Comparison of ENCODE assay signal across 14 cellular contexts in genomic region chr17:78592991-78593329, GRCh38. TPM values are rescaled to one million over a fixed set of nuclear protein-coding genes. Genes with fewer than 3 reads are reported as not detected.
DNase-seq lines count a peak whose midpoint lies in the region; ATAC-seq, FAIRE-seq and TF ChIP-seq lines count a peak whose summit lies in the region.
"Had no signal": no experiment of that assay in that cellular context is flagged by ENCODE, and none has a peak within 500 bp of the region (broad histone marks: within the 10 kb centered on the region; RNA-seq: fewer than 3 reads in every experiment).

No MANE protein-coding gene starts in this region.

- DNase-seq in HepG2 (ENCODE audit: low spot score) = no peak
- DNase-seq in right lobe of liver = no peak
- no peak for DNase-seq in astrocyte (ENCODE audit: low read depth)
- no peak for DNase-seq in mesothelial cell of epicardium (ENCODE audit: low spot score in 2 of 2, unreplicated experiment in 2 of 2)
- no peak for DNase-seq in upper lobe of right lung
- DNase-seq in central memory CD4-positive, alpha-beta T cell = no peak
- DNase-seq in epidermal melanocyte (ENCODE audit: insufficient read length, low spot score) = no peak
- DNase-seq: activated B cell treated with CpG ODN at 0.5 μM for 24 hours; naive B cell; stimulated activated naive CD4-positive, alpha-beta T cell had no signal

- peaks cover 2% of the 10 kb centered on the region for H3K9me3 Mint-ChIP-seq in astrocyte (ENCODE audit: unreplicated experiment)
- H3K9me3 Mint-ChIP-seq in mesothelial cell of epicardium = no peaks in the 10 kb centered on the region
- H3K9me3 Mint-ChIP-seq: activated B cell treated with CpG ODN at 0.5 μM for 24 hours; activated naive CD4-positive, alpha-beta T cell treated with anti-CD3 and anti-CD28 coated beads, Interleukin-2, amount 50 U/mL, for 24 hours; central memory CD8-positive, alpha-beta T cell; naive B cell had no signal

- H4K20me1 ChIP-seq in HepG2 (ENCODE audit: insufficient read depth, low read length) = no peaks in the 10 kb centered on the region
- H4K20me1 ChIP-seq in astrocyte (ENCODE audit: insufficient read depth, low read length) = no peaks in the 10 kb centered on the region

- H3K4me2 ChIP-seq in HepG2 (ENCODE audit: low read depth, low read length) (no peak overlapping the region), astrocyte (ENCODE audit: low read length) (peak overlapping the region; percentile 58)

- H3K27me3 Mint-ChIP-seq in astrocyte (ENCODE audit: low read depth, unreplicated experiment) = no peaks in the 10 kb centered on the region
- no peaks in the 10 kb centered on the region for H3K27me3 Mint-ChIP-seq in mesothelial cell of epicardium (ENCODE audit: low read depth)
- H3K27me3 Mint-ChIP-seq: activated naive CD4-positive, alpha-beta T cell treated with anti-CD3 and anti-CD28 coated beads, Interleukin-2, amount 50 U/mL, for 24 hours had no signal

- H2AFZ ChIP-seq in HepG2 (ENCODE audit: low read length) = no peak overlapping the region
- no peak overlapping the region for H2AFZ ChIP-seq in astrocyte (ENCODE audit: low read depth, low read length)

- H3K36me3 ChIP-seq in HepG2 (replicated peaks in 1 of 2; ENCODE audit: control insufficient read depth in 1 of 2, insufficient read depth in 2 of 2, low read length in 2 of 2) (no peaks in the 10 kb centered on the region), right lobe of liver (no peaks in the 10 kb centered on the region), astrocyte (ENCODE audit: insufficient read depth, low read length) (no peaks in the 10 kb centered on the region), upper lobe of right lung (no peaks in the 10 kb centered on the region)

- no peak overlapping the region for H3K9ac ChIP-seq in HepG2 (ENCODE audit: insufficient read depth, low read depth, low read length)
- H3K9ac ChIP-seq in astrocyte (ENCODE audit: low read length) = no peak overlapping the region

- intact Hi-C loops in HepG2 (cut with micrococcal nuclease; ENCODE audit: unreplicated experiment) = loop anchor here (1.0 to 5.0 kb wide), 2 partner anchors 8 to 36 kb away; no protein-coding TSS in a partner anchor
- intact Hi-C loops in right lobe of liver (cut with DNase I) = no loop called here
- intact Hi-C loops in upper lobe of right lung (cut with DNase I) = no loop called here

- H3K27ac ChIP-seq in HepG2 (ENCODE audit: extremely low read length, insufficient read depth, low read length) (peak overlapping the region; percentile 78), right lobe of liver (peak overlapping the region in 1 of 3 donors; percentile 57), astrocyte (ENCODE audit: low read depth, low read length) (peak overlapping the region; percentile 14), upper lobe of right lung (peak overlapping the region; percentile 83)

- TF ChIP-seq RAD21 in HepG2 (CRISPR knock-in tag; IDR thresholded peaks at IDR 0.05) = no peak

- no peak overlapping the region for H3K4me3 Mint-ChIP-seq in astrocyte (ENCODE audit: unreplicated experiment)
- no peak overlapping the region for H3K4me3 Mint-ChIP-seq in mesothelial cell of epicardium
- H3K4me3 Mint-ChIP-seq: central memory CD8-positive, alpha-beta T cell had no signal

- in situ Hi-C loops in HepG2 (cut with HindIII; ENCODE audit: extremely low pct_ligation_motif_present, low pct_unique_long_range_greater_than_20kb) = no loop called here

- TF ChIP-seq POLR2A in HepG2 (IDR thresholded peaks at IDR 0.05; ENCODE audit: insufficient read depth in 1 of 2, low read depth in 2 of 2, low read length in 2 of 2) (no peak), right lobe of liver (IDR thresholded peaks at IDR 0.05) (no peak)

- 72% methylated on average over 6 of the region's 6 CpGs for WGBS in HepG2 (ENCODE audit: low lambda C conversion rate)
- 74% methylated on average over 6 of the region's 6 CpGs for WGBS in right lobe of liver (ENCODE audit: insufficient coverage, low coverage, low lambda C conversion rate, missing lambda C conversion rate)

- POLR2A ChIA-PET in HepG2 (lab: Yijun Ruan, JAX) = interaction anchor here (0.7 to 2.1 kb wide), 13 partner anchors 9 to 433 kb away, joined by 3 to 134 read pairs (median 5); no protein-coding TSS in a partner anchor

- BruUV-seq in HepG2 (replicated peaks; lab: Mats Ljungman, UMichigan) = no TSS peak

- H3K79me2 ChIP-seq in HepG2 (ENCODE audit: insufficient read depth, low read length) = no peaks in the 10 kb centered on the region
- no peaks in the 10 kb centered on the region for H3K79me2 ChIP-seq in astrocyte (ENCODE audit: insufficient read depth, low read length)

- H3K4me3 ChIP-seq in HepG2 (replicated peaks in 1 of 3; ENCODE audit: insufficient read depth in 1 of 3, low read depth in 2 of 3, low read length in 3 of 3) = no peak overlapping the region
- H3K4me3 ChIP-seq in right lobe of liver = no peak overlapping the region
- H3K4me3 ChIP-seq in astrocyte (ENCODE audit: insufficient read depth, low read depth, low read length) = no peak overlapping the region
- no peak overlapping the region for H3K4me3 ChIP-seq in upper lobe of right lung

- H3K4me1 ChIP-seq in HepG2 (ENCODE audit: insufficient read depth, low read length) (peaks cover 96% of the 10 kb centered on the region), right lobe of liver (no peaks in the 10 kb centered on the region), astrocyte (ENCODE audit: insufficient read depth, low read length) (peaks cover 11% of the 10 kb centered on the region), upper lobe of right lung (peaks cover 18% of the 10 kb centered on the region)

- ATAC-seq in HepG2 (no peak), right lobe of liver (no peak), upper lobe of right lung (no peak), GM18909 (IDR thresholded peaks at IDR 0.05; ENCODE audit: poor library complexity, unreplicated experiment) (no peak)

- H3K36me3 Mint-ChIP-seq in astrocyte (ENCODE audit: low read depth, unreplicated experiment) = peaks cover 2% of the 10 kb centered on the region
- H3K36me3 Mint-ChIP-seq in mesothelial cell of epicardium = no peaks in the 10 kb centered on the region
- H3K36me3 Mint-ChIP-seq: activated naive CD4-positive, alpha-beta T cell treated with anti-CD3 and anti-CD28 coated beads, Interleukin-2, amount 50 U/mL, for 24 hours; naive B cell had no signal

- TF ChIP-seq CTCF in HepG2 (CRISPR knock-in tag; IDR thresholded peaks at IDR 0.05) = no peak
- no peak for TF ChIP-seq CTCF in right lobe of liver (IDR thresholded peaks at IDR 0.05)
- TF ChIP-seq CTCF in astrocyte (IDR thresholded peaks at IDR 0.05; ENCODE audit: insufficient read depth, low read depth, low read length) = no peak
- no peak for TF ChIP-seq CTCF in mesothelial cell of epicardium (IDR thresholded peaks at IDR 0.05; ENCODE audit: unreplicated experiment)
- TF ChIP-seq CTCF in upper lobe of right lung (IDR thresholded peaks at IDR 0.05) = no peak

- H3K9me3 ChIP-seq in HepG2 (ENCODE audit: low read length) = no peaks in the 10 kb centered on the region
- H3K9me3 ChIP-seq in right lobe of liver = no peaks in the 10 kb centered on the region
- H3K9me3 ChIP-seq in astrocyte (ENCODE audit: insufficient read depth, low read depth, low read length) = no peaks in the 10 kb centered on the region
- no peaks in the 10 kb centered on the region for H3K9me3 ChIP-seq in upper lobe of right lung

- no peak for FAIRE-seq in HepG2 (lab: Jason Lieb, UNC)
- FAIRE-seq in astrocyte (lab: Jason Lieb, UNC) = no peak

- CTCF ChIA-PET in HepG2 (lab: Yijun Ruan, JAX; ENCODE audit: low intra/inter-chr PET ratio, low total read pairs) = interaction anchor here (1.4 to 1.6 kb wide), 2 partner anchors 8 to 115 kb away, joined by 3 to 4 read pairs; no protein-coding TSS in a partner anchor

- H3K27ac Mint-ChIP-seq in astrocyte (ENCODE audit: unreplicated experiment) = peak overlapping the region; percentile 96
- peak overlapping the region; percentile 59 for H3K27ac Mint-ChIP-seq in mesothelial cell of epicardium
- H3K27ac Mint-ChIP-seq: activated B cell treated with CpG ODN at 0.5 μM for 24 hours had no signal

- no peaks in the 10 kb centered on the region for H3K27me3 ChIP-seq in HepG2 (ENCODE audit: control insufficient read depth in 1 of 2, insufficient read depth in 2 of 2, low read length in 2 of 2)
- H3K27me3 ChIP-seq in right lobe of liver = no peaks in the 10 kb centered on the region
- no peaks in the 10 kb centered on the region for H3K27me3 ChIP-seq in astrocyte (ENCODE audit: insufficient read depth, low read length)
- no peaks in the 10 kb centered on the region for H3K27me3 ChIP-seq in upper lobe of right lung

- no peak for TF ChIP-seq EP300 in HepG2 (IDR thresholded peaks at IDR 0.05; ENCODE audit: low read depth in 2 of 2, low read length in 2 of 2)
- TF ChIP-seq EP300 in HepG2 (CRISPR knock-in tag; IDR thresholded peaks at IDR 0.05; ENCODE audit: borderline replicate concordance) = no peak

- H3K4me1 Mint-ChIP-seq in astrocyte (ENCODE audit: low read depth, unreplicated experiment) (peaks cover 43% of the 10 kb centered on the region), mesothelial cell of epicardium (peaks cover 16% of the 10 kb centered on the region)
- H3K4me1 Mint-ChIP-seq: central memory CD8-positive, alpha-beta T cell had no signal

RNA-seq across cellular contexts. Expression of gene DNAH17, which starts 15.8 kb away (rescaled TPM):
- 0.86 and 0.90 TPM in 2 replicates for total RNA-seq in HepG2 (2016; rRNA removed; fragmentation: Illumina TruSeq; extraction: Trizol)
- 0.51 and 0.79 TPM in 2 replicates for total RNA-seq in HepG2 (2016; cell fraction: cytosol; rRNA removed; fragmentation: Illumina TruSeq; extraction: Trizol; ENCODE audit: low read depth)
- 0.28 and 1.4 TPM in 2 replicates for total RNA-seq in HepG2 (2016; cell fraction: insoluble cytoplasmic fraction; rRNA removed; fragmentation: Illumina TruSeq; extraction: Trizol)
- 0.34 and 0.46 TPM in 2 replicates for total RNA-seq in HepG2 (2016; cell fraction: membrane; rRNA removed; fragmentation: Illumina TruSeq; extraction: Trizol)
- total RNA-seq in HepG2 (2016; cell fraction: nucleus; rRNA removed; fragmentation: Illumina TruSeq; extraction: Trizol) = 1.9 and 2.2 TPM in 2 replicates
- 1.6 and 1.8 TPM in 2 replicates for polyA plus RNA-seq in HepG2 (2011; rRNA removed)
- 0.98 and 1.4 TPM in 2 replicates for polyA plus RNA-seq in HepG2 (2011; cell fraction: cytosol; rRNA removed)
- polyA plus RNA-seq in HepG2 (2011; cell fraction: nucleus; rRNA removed) = 8.8 and 9.2 TPM in 2 replicates
- 3.3 and 4.0 TPM in 2 replicates for polyA plus RNA-seq in HepG2 (2012)
- polyA plus RNA-seq in HepG2 (2016; cell fraction: cytosol; fragmentation: Illumina TruSeq; extraction: Trizol; ENCODE audit: low read depth) = 0.34 and 0.66 TPM in 2 replicates
- polyA plus RNA-seq in HepG2 (2016; cell fraction: insoluble cytoplasmic fraction; fragmentation: Illumina TruSeq; extraction: Trizol; ENCODE audit: low read depth) = 1.1 and 1.3 TPM in 2 replicates
- 0.31 and 1.2 TPM in 2 replicates for polyA plus RNA-seq in HepG2 (2016; cell fraction: membrane; fragmentation: Illumina TruSeq; extraction: Trizol; ENCODE audit: low read depth)
- 2.7 and 3.1 TPM in 2 replicates for polyA plus RNA-seq in HepG2 (2016; cell fraction: nucleus; fragmentation: Illumina TruSeq; extraction: Trizol; ENCODE audit: insufficient read depth, low read depth)
- polyA minus RNA-seq in HepG2 (2011; rRNA and poly(A)+ RNA removed; ENCODE audit: low replicate concordance) = 2.5 and 3.0 TPM in 2 replicates
- polyA minus RNA-seq in HepG2 (2011; cell fraction: cytosol; rRNA and poly(A)+ RNA removed) = 0.89 and 1.5 TPM in 2 replicates
- 6.1 and 6.3 TPM in 2 replicates for polyA minus RNA-seq in HepG2 (2011; cell fraction: nucleus; rRNA and poly(A)+ RNA removed)
- under 1 TPM in 1 of 6 experiments, not detected in 5; 0.04 TPM for total RNA-seq in right lobe of liver
- 0.12 and 0.14 TPM in 2 replicates for total RNA-seq in astrocyte
- 0.14 to 0.87 TPM (median 0.22 TPM) in 3 replicates for total RNA-seq in mesothelial cell of epicardium
- total RNA-seq in upper lobe of right lung = 2.8 TPM
- total RNA-seq: left colon had no signal
